Comparison of ENCODE assay signal across 1 cellular context in genomic region chr19:55580628-55581144, GRCh38.
TF ChIP-seq lines count a peak whose summit lies in the region.

Gene ZNF579, minus strand, starts transcription at chr19:55580848. Its CDS starts 1,209 bp downstream, at chr19:55579639.

TF ChIP-seq in HepG2, 621 proteins besides CTCF, POLR2A, EP300 and RAD21 (continued from another document and continues in another):
- 0 out of 2 replicates have a peak, but pooled peaks have one; percentile 44 for TF ChIP-seq ZNF609 (CRISPR knock-in tag; IDR thresholded peaks at IDR 0.05; ENCODE audit: borderline replicate concordance)
- no peak for TF ChIP-seq ZNF296 (CRISPR knock-in tag; conservative IDR thresholded peaks at IDR 0.05)
- TF ChIP-seq KMT2A (CRISPR knock-in tag; IDR thresholded peaks at IDR 0.05): 0 out of 2 replicates have a peak, but pooled peaks have one; percentile 41
- no peak for TF ChIP-seq ATF7-NPFF (CRISPR knock-in tag; IDR thresholded peaks at IDR 0.05; ENCODE audit: low read depth)
- TF ChIP-seq, protein P1, sequence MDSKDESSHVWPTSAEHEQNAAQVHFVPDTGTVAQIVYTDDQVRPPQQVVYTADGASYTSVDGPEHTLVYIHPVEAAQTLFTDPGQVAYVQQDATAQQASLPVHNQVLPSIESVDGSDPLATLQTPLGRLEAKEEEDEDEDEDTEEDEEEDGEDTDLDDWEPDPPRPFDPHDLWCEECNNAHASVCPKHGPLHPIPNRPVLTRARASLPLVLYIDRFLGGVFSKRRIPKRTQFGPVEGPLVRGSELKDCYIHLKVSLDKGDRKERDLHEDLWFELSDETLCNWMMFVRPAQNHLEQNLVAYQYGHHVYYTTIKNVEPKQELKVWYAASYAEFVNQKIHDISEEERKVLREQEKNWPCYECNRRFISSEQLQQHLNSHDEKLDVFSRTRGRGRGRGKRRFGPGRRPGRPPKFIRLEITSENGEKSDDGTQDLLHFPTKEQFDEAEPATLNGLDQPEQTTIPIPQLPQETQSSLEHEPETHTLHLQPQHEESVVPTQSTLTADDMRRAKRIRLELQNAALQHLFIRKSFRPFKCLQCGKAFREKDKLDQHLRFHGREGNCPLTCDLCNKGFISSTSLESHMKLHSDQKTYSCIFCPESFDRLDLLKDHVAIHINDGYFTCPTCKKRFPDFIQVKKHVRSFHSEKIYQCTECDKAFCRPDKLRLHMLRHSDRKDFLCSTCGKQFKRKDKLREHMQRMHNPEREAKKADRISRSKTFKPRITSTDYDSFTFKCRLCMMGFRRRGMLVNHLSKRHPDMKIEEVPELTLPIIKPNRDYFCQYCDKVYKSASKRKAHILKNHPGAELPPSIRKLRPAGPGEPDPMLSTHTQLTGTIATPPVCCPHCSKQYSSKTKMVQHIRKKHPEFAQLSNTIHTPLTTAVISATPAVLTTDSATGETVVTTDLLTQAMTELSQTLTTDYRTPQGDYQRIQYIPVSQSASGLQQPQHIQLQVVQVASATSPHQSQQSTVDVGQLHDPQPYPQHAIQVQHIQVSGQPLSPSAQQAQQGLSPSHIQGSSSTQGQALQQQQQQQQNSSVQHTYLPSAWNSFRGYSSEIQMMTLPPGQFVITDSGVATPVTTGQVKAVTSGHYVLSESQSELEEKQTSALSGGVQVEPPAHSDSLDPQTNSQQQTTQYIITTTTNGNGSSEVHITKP (CRISPR knock-in tag; IDR thresholded peaks at IDR 0.05; ENCODE audit: low read depth): peak; percentile 27; the same call in 1 of the 2 replicates
- TF ChIP-seq AHR (CRISPR knock-in tag; IDR thresholded peaks at IDR 0.05): no peak
- TF ChIP-seq, protein P2, sequence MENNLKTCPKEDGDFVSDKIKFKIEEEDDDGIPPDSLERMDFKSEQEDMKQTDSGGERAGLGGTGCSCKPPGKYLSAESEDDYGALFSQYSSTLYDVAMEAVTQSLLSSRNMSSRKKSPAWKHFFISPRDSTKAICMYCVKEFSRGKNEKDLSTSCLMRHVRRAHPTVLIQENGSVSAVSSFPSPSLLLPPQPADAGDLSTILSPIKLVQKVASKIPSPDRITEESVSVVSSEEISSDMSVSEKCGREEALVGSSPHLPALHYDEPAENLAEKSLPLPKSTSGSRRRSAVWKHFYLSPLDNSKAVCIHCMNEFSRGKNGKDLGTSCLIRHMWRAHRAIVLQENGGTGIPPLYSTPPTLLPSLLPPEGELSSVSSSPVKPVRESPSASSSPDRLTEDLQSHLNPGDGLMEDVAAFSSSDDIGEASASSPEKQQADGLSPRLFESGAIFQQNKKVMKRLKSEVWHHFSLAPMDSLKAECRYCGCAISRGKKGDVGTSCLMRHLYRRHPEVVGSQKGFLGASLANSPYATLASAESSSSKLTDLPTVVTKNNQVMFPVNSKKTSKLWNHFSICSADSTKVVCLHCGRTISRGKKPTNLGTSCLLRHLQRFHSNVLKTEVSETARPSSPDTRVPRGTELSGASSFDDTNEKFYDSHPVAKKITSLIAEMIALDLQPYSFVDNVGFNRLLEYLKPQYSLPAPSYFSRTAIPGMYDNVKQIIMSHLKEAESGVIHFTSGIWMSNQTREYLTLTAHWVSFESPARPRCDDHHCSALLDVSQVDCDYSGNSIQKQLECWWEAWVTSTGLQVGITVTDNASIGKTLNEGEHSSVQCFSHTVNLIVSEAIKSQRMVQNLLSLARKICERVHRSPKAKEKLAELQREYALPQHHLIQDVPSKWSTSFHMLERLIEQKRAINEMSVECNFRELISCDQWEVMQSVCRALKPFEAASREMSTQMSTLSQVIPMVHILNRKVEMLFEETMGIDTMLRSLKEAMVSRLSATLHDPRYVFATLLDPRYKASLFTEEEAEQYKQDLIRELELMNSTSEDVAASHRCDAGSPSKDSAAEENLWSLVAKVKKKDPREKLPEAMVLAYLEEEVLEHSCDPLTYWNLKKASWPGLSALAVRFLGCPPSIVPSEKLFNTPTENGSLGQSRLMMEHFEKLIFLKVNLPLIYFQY (CRISPR knock-in tag; IDR thresholded peaks at IDR 0.05; ENCODE audit: borderline replicate concordance): no peak
- no peak for TF ChIP-seq NFRKB (IDR thresholded peaks at IDR 0.05)
- TF ChIP-seq, protein P3, sequence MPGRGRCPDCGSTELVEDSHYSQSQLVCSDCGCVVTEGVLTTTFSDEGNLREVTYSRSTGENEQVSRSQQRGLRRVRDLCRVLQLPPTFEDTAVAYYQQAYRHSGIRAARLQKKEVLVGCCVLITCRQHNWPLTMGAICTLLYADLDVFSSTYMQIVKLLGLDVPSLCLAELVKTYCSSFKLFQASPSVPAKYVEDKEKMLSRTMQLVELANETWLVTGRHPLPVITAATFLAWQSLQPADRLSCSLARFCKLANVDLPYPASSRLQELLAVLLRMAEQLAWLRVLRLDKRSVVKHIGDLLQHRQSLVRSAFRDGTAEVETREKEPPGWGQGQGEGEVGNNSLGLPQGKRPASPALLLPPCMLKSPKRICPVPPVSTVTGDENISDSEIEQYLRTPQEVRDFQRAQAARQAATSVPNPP (CRISPR knock-in tag; IDR thresholded peaks at IDR 0.05): no peak
- TF ChIP-seq SCMH1 (CRISPR knock-in tag; IDR thresholded peaks at IDR 0.05; ENCODE audit: borderline replicate concordance): no peak
- TF ChIP-seq MBNL3 (CRISPR knock-in tag; conservative IDR thresholded peaks at IDR 0.05): no peak
- 0 out of 2 replicates have a peak, but pooled peaks have one; percentile 58 for TF ChIP-seq ZSCAN22 (CRISPR knock-in tag; IDR thresholded peaks at IDR 0.05)
- TF ChIP-seq ZKSCAN8 (CRISPR knock-in tag; IDR thresholded peaks at IDR 0.05; ENCODE audit: borderline replicate concordance): no peak; the same call in 1 of the 2 replicates
- TF ChIP-seq MTF1 (CRISPR knock-in tag; IDR thresholded peaks at IDR 0.05): no peak
- peak; percentile 49; the same call in 1 of the 2 replicates for TF ChIP-seq ZFP91 (CRISPR knock-in tag; IDR thresholded peaks at IDR 0.05; ENCODE audit: borderline replicate concordance)
- TF ChIP-seq HOMEZ (CRISPR knock-in tag; IDR thresholded peaks at IDR 0.05; ENCODE audit: low read depth): no peak
- peak; percentile 59; the same call in 1 of the 2 replicates for TF ChIP-seq ZNF768 (CRISPR knock-in tag; IDR thresholded peaks at IDR 0.05)
- no peak for TF ChIP-seq ATF7 (IDR thresholded peaks at IDR 0.05)
- TF ChIP-seq ATF7 (CRISPR knock-in tag; IDR thresholded peaks at IDR 0.05): peak; percentile 7; the same call in 1 of the 2 replicates
- TF ChIP-seq ISX (CRISPR knock-in tag; conservative IDR thresholded peaks at IDR 0.05): no peak
- TF ChIP-seq RARG (CRISPR knock-in tag; IDR thresholded peaks at IDR 0.05; ENCODE audit: low read depth): no peak
- TF ChIP-seq TFDP2 (CRISPR knock-in tag; IDR thresholded peaks at IDR 0.05): no peak
- TF ChIP-seq U2AF2 (IDR thresholded peaks at IDR 0.05; ENCODE audit: low read depth, low read length): no peak
- TF ChIP-seq, protein P4, sequence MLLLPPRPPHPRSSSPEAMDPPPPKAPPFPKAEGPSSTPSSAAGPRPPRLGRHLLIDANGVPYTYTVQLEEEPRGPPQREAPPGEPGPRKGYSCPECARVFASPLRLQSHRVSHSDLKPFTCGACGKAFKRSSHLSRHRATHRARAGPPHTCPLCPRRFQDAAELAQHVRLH (CRISPR knock-in tag; IDR thresholded peaks at IDR 0.05; ENCODE audit: borderline replicate concordance, low read depth): 0 out of 2 replicates have a peak, but pooled peaks have one; percentile 3
- no peak for TF ChIP-seq ZNF816 (CRISPR knock-in tag; IDR thresholded peaks at IDR 0.05; ENCODE audit: borderline replicate concordance)
- TF ChIP-seq CREB1 (IDR thresholded peaks at IDR 0.05): no peak
- 0 out of 2 replicates have a peak, but pooled peaks have one; percentile 14 for TF ChIP-seq CREB1 (CRISPR knock-in tag; IDR thresholded peaks at IDR 0.05)
- TF ChIP-seq ERF (CRISPR knock-in tag; IDR thresholded peaks at IDR 0.05): no peak
- no peak for TF ChIP-seq MYNN (CRISPR knock-in tag; IDR thresholded peaks at IDR 0.05; ENCODE audit: low read depth)
- TF ChIP-seq ZNF891 (CRISPR knock-in tag; IDR thresholded peaks at IDR 0.05): no peak
- peak; percentile 57 for TF ChIP-seq SALL1 (CRISPR knock-in tag; IDR thresholded peaks at IDR 0.05)
- no peak for TF ChIP-seq AGO1 (IDR thresholded peaks at IDR 0.05; ENCODE audit: low read depth, low read length, poor library complexity, severe bottlenecking)
- TF ChIP-seq ZNF274 (CRISPR knock-in tag; IDR thresholded peaks at IDR 0.05): no peak
- TF ChIP-seq ZNF138 (CRISPR knock-in tag; IDR thresholded peaks at IDR 0.05; ENCODE audit: low read depth): no peak
- no peak for TF ChIP-seq LBX2 (CRISPR knock-in tag; IDR thresholded peaks at IDR 0.05; ENCODE audit: borderline replicate concordance)
- peak; percentile 88 for TF ChIP-seq ZNF574 (CRISPR knock-in tag; IDR thresholded peaks at IDR 0.05)
